ENCODE assay signal across 29 cellular contexts in genomic region chr18:48055351-48055750, GRCh38.
"Had no signal": no experiment of that assay in that cellular context is flagged by ENCODE, and none has a peak within 500 bp of the region (broad histone marks: within the 10 kb centered on the region; RNA-seq: fewer than 3 reads in every experiment).

No MANE protein-coding gene starts in this region.

- H3K27ac ChIP-seq: brain microvascular endothelial cell, coronary artery, dorsolateral prefrontal cortex, WERI-Rb-1 had no signal

- H3K27me3 ChIP-seq: brain microvascular endothelial cell had no signal

- H3K4me3 ChIP-seq: coronary artery, dorsolateral prefrontal cortex had no signal

- FAIRE-seq: astrocyte, bronchial epithelial cell, frontal cortex had no signal

- H3K36me3 ChIP-seq: brain microvascular endothelial cell, WERI-Rb-1 had no signal

- DNase-seq: activated B cell treated with CpG ODN at 0.5 μM for 24 hours; activated CD4-positive, alpha-beta T cell treated with anti-CD3 and anti-CD28 coated beads for 48 hours; activated CD4-positive, alpha-beta T cell treated with anti-CD3 and anti-CD28 coated beads, Interleukin-2, amount 50 U/mL, for 1 hour; activated CD4-positive, alpha-beta T cell treated with anti-CD3 and anti-CD28 coated beads, Interleukin-2, amount 50 U/mL, for 48 hours; activated CD8-positive, alpha-beta memory T cell treated with anti-CD3 and anti-CD28 coated beads for 24 hours; activated CD8-positive, alpha-beta T cell treated with anti-CD3 and anti-CD28 coated beads for 36 hours; activated effector memory CD4-positive, alpha-beta T cell treated with Interleukin-2 at 50 U/mL for 16 hours; activated gamma-delta T cell treated with Interleukin-2 at 50 U/mL for 16 hours; activated naive CD4-positive, alpha-beta T cell treated with anti-CD3 and anti-CD28 coated beads, Interleukin-2, amount 50 U/mL, for 16 hours; activated naive CD4-positive, alpha-beta T cell treated with Interleukin-2 at 50 U/mL for 16 hours; activated T-cell treated with anti-CD3 and anti-CD28 coated beads, Interleukin-2, amount 50 U/mL, for 4 hours; amniotic stem cell; anterior cingulate cortex; brain microvascular endothelial cell; effector memory CD4-positive, alpha-beta T cell; endodermal cell; foreskin fibroblast; T-helper 1 cell; T-helper 17 cell; T1000; WERI-Rb-1 had no signal

- ATAC-seq: activated CD4-positive, CD25-positive, alpha-beta regulatory T cell treated with anti-CD3 and anti-CD28 coated beads, Interleukin-2, amount 50 U/mL, for 24 hours; activated CD8-positive, alpha-beta T cell treated with anti-CD3 and anti-CD28 coated beads for 36 hours; activated T-cell treated with anti-CD3 and anti-CD28 coated beads, Interleukin-2, amount 50 U/mL, for 4 hours; activated T-helper 17 cell treated with anti-CD3 and anti-CD28 coated beads, Interleukin-2, amount 50 U/mL, for 72 hours; esophagus mucosa; T-helper 17 cell had no signal
